ENCODE assay signal across 1 cellular context in the genomic region with DNA sequence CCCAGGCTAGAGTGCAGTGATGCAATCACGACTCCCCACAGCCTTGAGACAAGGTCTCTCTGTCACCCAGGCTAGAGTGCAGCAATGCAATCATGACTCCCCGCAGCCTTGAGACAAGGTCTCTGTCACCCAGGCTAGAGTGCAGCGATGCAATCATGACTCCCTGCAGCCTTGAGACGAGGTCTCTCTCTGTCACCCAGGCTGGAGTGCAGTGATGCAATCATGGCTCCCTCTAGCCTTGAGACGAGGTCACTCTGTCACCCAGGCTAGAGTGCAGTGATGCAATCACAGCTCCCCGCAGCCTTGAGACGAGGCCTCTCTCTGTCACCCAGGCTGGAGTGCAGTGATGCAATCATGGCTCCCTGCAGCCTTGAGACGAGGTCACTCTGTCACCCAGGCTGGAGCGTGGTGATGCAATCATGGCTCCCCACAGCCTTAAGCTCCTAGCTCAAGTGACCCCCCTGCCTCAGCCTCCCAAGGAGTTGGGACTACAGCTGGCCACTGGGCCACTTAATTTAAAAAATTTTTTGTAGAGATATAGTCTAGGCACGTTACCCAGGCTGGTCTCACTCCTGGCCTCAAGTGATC.
TF ChIP-seq lines count a peak whose summit lies in the region.

No MANE protein-coding gene starts in this region.

TF ChIP-seq in HEK293, 187 proteins besides CTCF, POLR2A, EP300 and RAD21 (continued from another document):
- TF ChIP-seq, protein P1, sequence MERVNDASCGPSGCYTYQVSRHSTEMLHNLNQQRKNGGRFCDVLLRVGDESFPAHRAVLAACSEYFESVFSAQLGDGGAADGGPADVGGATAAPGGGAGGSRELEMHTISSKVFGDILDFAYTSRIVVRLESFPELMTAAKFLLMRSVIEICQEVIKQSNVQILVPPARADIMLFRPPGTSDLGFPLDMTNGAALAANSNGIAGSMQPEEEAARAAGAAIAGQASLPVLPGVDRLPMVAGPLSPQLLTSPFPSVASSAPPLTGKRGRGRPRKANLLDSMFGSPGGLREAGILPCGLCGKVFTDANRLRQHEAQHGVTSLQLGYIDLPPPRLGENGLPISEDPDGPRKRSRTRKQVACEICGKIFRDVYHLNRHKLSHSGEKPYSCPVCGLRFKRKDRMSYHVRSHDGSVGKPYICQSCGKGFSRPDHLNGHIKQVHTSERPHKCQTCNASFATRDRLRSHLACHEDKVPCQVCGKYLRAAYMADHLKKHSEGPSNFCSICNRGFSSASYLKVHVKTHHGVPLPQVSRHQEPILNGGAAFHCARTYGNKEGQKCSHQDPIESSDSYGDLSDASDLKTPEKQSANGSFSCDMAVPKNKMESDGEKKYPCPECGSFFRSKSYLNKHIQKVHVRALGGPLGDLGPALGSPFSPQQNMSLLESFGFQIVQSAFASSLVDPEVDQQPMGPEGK (tag by site-specific recombination; IDR thresholded peaks at IDR 0.05): peak; percentile 42
- TF ChIP-seq, protein P2, sequence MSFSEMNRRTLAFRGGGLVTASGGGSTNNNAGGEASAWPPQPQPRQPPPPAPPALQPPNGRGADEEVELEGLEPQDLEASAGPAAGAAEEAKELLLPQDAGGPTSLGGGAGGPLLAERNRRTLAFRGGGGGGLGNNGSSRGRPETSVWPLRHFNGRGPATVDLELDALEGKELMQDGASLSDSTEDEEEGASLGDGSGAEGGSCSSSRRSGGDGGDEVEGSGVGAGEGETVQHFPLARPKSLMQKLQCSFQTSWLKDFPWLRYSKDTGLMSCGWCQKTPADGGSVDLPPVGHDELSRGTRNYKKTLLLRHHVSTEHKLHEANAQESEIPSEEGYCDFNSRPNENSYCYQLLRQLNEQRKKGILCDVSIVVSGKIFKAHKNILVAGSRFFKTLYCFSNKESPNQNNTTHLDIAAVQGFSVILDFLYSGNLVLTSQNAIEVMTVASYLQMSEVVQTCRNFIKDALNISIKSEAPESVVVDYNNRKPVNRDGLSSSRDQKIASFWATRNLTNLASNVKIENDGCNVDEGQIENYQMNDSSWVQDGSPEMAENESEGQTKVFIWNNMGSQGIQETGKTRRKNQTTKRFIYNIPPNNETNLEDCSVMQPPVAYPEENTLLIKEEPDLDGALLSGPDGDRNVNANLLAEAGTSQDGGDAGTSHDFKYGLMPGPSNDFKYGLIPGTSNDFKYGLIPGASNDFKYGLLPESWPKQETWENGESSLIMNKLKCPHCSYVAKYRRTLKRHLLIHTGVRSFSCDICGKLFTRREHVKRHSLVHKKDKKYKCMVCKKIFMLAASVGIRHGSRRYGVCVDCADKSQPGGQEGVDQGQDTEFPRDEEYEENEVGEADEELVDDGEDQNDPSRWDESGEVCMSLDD (tag by site-specific recombination; IDR thresholded peaks at IDR 0.05): 0 out of 2 replicates have a peak, but pooled peaks have one; percentile 23
- TF ChIP-seq, protein P3, sequence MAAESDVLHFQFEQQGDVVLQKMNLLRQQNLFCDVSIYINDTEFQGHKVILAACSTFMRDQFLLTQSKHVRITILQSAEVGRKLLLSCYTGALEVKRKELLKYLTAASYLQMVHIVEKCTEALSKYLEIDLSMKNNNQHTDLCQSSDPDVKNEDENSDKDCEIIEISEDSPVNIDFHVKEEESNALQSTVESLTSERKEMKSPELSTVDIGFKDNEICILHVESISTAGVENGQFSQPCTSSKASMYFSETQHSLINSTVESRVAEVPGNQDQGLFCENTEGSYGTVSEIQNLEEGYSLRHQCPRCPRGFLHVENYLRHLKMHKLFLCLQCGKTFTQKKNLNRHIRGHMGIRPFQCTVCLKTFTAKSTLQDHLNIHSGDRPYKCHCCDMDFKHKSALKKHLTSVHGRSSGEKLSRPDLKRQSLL (tag by site-specific recombination; IDR thresholded peaks at IDR 0.05): peak; percentile 81; the same call in 1 of the 2 replicates
- TF ChIP-seq, protein P4, sequence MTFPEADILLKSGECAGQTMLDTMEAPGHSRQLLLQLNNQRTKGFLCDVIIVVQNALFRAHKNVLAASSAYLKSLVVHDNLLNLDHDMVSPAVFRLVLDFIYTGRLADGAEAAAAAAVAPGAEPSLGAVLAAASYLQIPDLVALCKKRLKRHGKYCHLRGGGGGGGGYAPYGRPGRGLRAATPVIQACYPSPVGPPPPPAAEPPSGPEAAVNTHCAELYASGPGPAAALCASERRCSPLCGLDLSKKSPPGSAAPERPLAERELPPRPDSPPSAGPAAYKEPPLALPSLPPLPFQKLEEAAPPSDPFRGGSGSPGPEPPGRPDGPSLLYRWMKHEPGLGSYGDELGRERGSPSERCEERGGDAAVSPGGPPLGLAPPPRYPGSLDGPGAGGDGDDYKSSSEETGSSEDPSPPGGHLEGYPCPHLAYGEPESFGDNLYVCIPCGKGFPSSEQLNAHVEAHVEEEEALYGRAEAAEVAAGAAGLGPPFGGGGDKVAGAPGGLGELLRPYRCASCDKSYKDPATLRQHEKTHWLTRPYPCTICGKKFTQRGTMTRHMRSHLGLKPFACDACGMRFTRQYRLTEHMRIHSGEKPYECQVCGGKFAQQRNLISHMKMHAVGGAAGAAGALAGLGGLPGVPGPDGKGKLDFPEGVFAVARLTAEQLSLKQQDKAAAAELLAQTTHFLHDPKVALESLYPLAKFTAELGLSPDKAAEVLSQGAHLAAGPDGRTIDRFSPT (tag by site-specific recombination; IDR thresholded peaks at IDR 0.05): peak; percentile 25; the same call in 1 of the 2 replicates
- TF ChIP-seq, protein P5, sequence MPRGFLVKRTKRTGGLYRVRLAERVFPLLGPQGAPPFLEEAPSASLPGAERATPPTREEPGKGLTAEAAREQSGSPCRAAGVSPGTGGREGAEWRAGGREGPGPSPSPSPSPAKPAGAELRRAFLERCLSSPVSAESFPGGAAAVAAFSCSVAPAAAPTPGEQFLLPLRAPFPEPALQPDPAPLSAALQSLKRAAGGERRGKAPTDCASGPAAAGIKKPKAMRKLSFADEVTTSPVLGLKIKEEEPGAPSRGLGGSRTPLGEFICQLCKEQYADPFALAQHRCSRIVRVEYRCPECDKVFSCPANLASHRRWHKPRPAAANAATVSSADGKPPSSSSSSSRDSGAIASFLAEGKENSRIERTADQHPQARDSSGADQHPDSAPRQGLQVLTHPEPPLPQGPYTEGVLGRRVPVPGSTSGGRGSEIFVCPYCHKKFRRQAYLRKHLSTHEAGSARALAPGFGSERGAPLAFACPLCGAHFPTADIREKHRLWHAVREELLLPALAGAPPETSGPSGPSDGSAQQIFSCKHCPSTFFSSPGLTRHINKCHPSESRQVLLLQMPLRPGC (tag by site-specific recombination; IDR thresholded peaks at IDR 0.05): peak; percentile 42; the same call in 1 of the 2 replicates
- TF ChIP-seq ZNF629 (tag by site-specific recombination; IDR thresholded peaks at IDR 0.05) (peak; percentile 94), GLIS2 (tag by site-specific recombination; IDR thresholded peaks at IDR 0.05) (peak; percentile 83), ZFP69B (tag by site-specific recombination; IDR thresholded peaks at IDR 0.05) (peak; percentile 91), ZIC2 (tag by site-specific recombination; IDR thresholded peaks at IDR 0.05) (peak; percentile 95), SCRT1 (tag by site-specific recombination; IDR thresholded peaks at IDR 0.05; ENCODE audit: borderline replicate concordance) (no peak), ZNF558 (tag by site-specific recombination; IDR thresholded peaks at IDR 0.05) (peak; percentile 62; the same call in 1 of the 2 replicates), ZEB2 (tag by site-specific recombination; IDR thresholded peaks at IDR 0.05) (peak; percentile 90), RBAK (tag by site-specific recombination; IDR thresholded peaks at IDR 0.05) (no peak), GLIS1 (tag by site-specific recombination; IDR thresholded peaks at IDR 0.05) (peak; percentile 90), ZNF624 (tag by site-specific recombination; IDR thresholded peaks at IDR 0.05) (no peak), ZBTB17 (tag by site-specific recombination; IDR thresholded peaks at IDR 0.05) (peak; percentile 74), IKZF3 (tag by site-specific recombination; IDR thresholded peaks at IDR 0.05) (peak; percentile 42; the same call in 1 of the 2 replicates), ZNF623 (tag by site-specific recombination; IDR thresholded peaks at IDR 0.05) (no peak), HOXD13 (CRISPR knock-in tag; IDR thresholded peaks at IDR 0.05; ENCODE audit: borderline replicate concordance) (peak; percentile 82; the same call in 1 of the 2 replicates), ZNF24 (tag by site-specific recombination; IDR thresholded peaks at IDR 0.05) (0 out of 2 replicates have a peak, but pooled peaks have one; percentile 73), ZBTB21 (tag by site-specific recombination; IDR thresholded peaks at IDR 0.05) (peak; percentile 75), ZNF324 (tag by site-specific recombination; IDR thresholded peaks at IDR 0.05) (peak; percentile 81), SCRT2 (tag by site-specific recombination; IDR thresholded peaks at IDR 0.05) (no peak)
- TF ChIP-seq, protein P6, sequence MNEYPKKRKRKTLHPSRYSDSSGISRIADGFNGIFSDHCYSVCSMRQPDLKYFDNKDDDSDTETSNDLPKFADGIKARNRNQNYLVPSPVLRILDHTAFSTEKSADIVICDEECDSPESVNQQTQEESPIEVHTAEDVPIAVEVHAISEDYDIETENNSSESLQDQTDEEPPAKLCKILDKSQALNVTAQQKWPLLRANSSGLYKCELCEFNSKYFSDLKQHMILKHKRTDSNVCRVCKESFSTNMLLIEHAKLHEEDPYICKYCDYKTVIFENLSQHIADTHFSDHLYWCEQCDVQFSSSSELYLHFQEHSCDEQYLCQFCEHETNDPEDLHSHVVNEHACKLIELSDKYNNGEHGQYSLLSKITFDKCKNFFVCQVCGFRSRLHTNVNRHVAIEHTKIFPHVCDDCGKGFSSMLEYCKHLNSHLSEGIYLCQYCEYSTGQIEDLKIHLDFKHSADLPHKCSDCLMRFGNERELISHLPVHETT (tag by site-specific recombination; IDR thresholded peaks at IDR 0.05): no peak
- TF ChIP-seq, protein P7, sequence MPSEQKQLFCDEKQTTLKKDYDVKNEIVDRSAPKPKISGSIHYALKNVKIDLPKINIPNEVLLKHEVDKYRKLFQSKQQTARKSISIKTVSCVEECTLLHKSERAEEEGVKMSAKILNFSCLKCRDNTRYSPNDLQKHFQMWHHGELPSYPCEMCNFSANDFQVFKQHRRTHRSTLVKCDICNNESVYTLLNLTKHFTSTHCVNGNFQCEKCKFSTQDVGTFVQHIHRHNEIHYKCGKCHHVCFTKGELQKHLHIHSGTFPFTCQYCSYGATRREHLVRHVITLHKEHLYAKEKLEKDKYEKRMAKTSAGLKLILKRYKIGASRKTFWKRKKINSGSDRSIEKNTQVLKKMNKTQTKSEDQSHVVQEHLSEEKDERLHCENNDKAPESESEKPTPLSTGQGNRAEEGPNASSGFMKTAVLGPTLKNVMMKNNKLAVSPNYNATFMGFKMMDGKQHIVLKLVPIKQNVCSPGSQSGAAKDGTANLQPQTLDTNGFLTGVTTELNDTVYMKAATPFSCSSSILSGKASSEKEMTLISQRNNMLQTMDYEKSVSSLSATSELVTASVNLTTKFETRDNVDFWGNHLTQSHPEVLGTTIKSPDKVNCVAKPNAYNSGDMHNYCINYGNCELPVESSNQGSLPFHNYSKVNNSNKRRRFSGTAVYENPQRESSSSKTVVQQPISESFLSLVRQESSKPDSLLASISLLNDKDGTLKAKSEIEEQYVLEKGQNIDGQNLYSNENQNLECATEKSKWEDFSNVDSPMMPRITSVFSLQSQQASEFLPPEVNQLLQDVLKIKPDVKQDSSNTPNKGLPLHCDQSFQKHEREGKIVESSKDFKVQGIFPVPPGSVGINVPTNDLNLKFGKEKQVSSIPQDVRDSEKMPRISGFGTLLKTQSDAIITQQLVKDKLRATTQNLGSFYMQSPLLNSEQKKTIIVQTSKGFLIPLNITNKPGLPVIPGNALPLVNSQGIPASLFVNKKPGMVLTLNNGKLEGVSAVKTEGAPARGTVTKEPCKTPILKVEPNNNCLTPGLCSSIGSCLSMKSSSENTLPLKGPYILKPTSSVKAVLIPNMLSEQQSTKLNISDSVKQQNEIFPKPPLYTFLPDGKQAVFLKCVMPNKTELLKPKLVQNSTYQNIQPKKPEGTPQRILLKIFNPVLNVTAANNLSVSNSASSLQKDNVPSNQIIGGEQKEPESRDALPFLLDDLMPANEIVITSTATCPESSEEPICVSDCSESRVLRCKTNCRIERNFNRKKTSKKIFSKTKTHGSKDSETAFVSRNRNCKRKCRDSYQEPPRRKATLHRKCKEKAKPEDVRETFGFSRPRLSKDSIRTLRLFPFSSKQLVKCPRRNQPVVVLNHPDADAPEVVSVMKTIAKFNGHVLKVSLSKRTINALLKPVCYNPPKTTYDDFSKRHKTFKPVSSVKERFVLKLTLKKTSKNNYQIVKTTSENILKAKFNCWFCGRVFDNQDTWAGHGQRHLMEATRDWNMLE (tag by site-specific recombination; conservative IDR thresholded peaks at IDR 0.05; ENCODE audit: low read depth): 0 out of 2 replicates have a peak, but pooled peaks have one; percentile 18
- TF ChIP-seq, protein P8, sequence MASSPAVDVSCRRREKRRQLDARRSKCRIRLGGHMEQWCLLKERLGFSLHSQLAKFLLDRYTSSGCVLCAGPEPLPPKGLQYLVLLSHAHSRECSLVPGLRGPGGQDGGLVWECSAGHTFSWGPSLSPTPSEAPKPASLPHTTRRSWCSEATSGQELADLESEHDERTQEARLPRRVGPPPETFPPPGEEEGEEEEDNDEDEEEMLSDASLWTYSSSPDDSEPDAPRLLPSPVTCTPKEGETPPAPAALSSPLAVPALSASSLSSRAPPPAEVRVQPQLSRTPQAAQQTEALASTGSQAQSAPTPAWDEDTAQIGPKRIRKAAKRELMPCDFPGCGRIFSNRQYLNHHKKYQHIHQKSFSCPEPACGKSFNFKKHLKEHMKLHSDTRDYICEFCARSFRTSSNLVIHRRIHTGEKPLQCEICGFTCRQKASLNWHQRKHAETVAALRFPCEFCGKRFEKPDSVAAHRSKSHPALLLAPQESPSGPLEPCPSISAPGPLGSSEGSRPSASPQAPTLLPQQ (tag by site-specific recombination; IDR thresholded peaks at IDR 0.05): peak; percentile 75
- TF ChIP-seq, protein P9, sequence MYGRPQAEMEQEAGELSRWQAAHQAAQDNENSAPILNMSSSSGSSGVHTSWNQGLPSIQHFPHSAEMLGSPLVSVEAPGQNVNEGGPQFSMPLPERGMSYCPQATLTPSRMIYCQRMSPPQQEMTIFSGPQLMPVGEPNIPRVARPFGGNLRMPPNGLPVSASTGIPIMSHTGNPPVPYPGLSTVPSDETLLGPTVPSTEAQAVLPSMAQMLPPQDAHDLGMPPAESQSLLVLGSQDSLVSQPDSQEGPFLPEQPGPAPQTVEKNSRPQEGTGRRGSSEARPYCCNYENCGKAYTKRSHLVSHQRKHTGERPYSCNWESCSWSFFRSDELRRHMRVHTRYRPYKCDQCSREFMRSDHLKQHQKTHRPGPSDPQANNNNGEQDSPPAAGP (tag by site-specific recombination; IDR thresholded peaks at IDR 0.05): peak; percentile 37; the same call in 1 of the 2 replicates
